13 cellular contexts compared by ENCODE assay signal in the genomic region with DNA sequence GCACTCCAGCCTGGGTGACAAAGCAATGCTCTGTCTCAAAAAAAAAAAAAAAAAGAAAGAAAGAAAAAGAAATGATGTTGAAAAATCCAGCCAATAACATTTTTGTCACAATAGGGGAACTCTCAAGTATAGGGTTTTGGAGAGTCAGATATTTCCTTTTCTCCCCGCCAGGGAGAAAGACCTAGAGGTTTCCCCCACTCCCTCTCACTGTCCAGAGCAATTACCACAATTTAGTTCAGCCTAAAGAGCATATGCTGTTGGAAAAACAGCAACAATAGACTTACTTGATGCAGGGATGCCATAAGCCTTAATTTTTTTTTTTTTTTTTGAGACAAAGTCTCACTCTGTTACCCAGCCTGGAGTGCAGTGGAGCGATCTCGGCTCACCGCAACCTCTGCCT. TPM values are rescaled to one million over a fixed set of nuclear protein-coding genes. Genes with fewer than 3 reads are reported as not detected.
A peak's percentile ranks its signal among the peaks of the same experiment; 100 is the strongest.
DNase-seq lines count a peak whose midpoint lies in the region; ATAC-seq and TF ChIP-seq lines count a peak whose summit lies in the region.
"Had no signal": no experiment of that assay in that cellular context is flagged by ENCODE, and none has a peak within 500 bp of the region (broad histone marks: within the 10 kb centered on the region; RNA-seq: fewer than 3 reads in every experiment).

No MANE protein-coding gene starts in this region.

- H3K27ac ChIP-seq in OCI-LY1 (ENCODE audit: low read depth, low read length, poor library complexity, severe bottlenecking) (peak overlapping the region; percentile 99), dorsolateral prefrontal cortex (peak overlapping the region in 39 of 59 donors; percentile 6 to 98 (median 91)), thoracic aorta (peak overlapping the region; percentile 95 to 96)

- H2AFZ ChIP-seq in OCI-LY1 (ENCODE audit: low read length) = no peak overlapping the region

- intact Hi-C loops in dorsolateral prefrontal cortex (cut with DNase I) = loop anchor here (2.0 to 5.0 kb wide), 2 partner anchors 207 to 949 kb away; a partner anchor contains a TSS

- no peak for TF ChIP-seq CTCF in OCI-LY1 (IDR thresholded peaks at IDR 0.05; ENCODE audit: low read length)
- TF ChIP-seq CTCF in dorsolateral prefrontal cortex (IDR thresholded peaks at IDR 0.05 in 54 of 56, conservative IDR thresholded peaks at IDR 0.05 in 2 of 56; ENCODE audit: low read depth in 1 of 56, partially characterized antibody in 56 of 56) = no peak
- TF ChIP-seq CTCF in thoracic aorta (IDR thresholded peaks at IDR 0.05) = no peak
- TF ChIP-seq CTCF in progenitor cell of endocrine pancreas (IDR thresholded peaks at IDR 0.05; ENCODE audit: unreplicated experiment) = no peak

- H3K9me3 ChIP-seq in OCI-LY1 (ENCODE audit: low read length) (no peaks in the 10 kb centered on the region), thoracic aorta (no peaks in the 10 kb centered on the region)
- H3K9me3 ChIP-seq: thyroid gland had no signal

- H3K4me3 Mint-ChIP-seq in activated CD8-positive, alpha-beta memory T cell treated with anti-CD3 and anti-CD28 coated beads, Interleukin-2, amount 10 ng/mL, durations not matched to agents 7 days and 5 days = no peak overlapping the region
- no peak overlapping the region for H3K4me3 Mint-ChIP-seq in progenitor cell of endocrine pancreas (ENCODE audit: low read depth)

- H3K27ac Mint-ChIP-seq in activated CD8-positive, alpha-beta memory T cell treated with anti-CD3 and anti-CD28 coated beads, Interleukin-2, amount 10 ng/mL, durations not matched to agents 7 days and 5 days = peak overlapping the region; percentile 78
- no peak overlapping the region for H3K27ac Mint-ChIP-seq in progenitor cell of endocrine pancreas

- H3K9me2 ChIP-seq in OCI-LY1 (ENCODE audit: low read depth, low read length) = no peaks in the 10 kb centered on the region

- H3K27me3 Mint-ChIP-seq in activated CD8-positive, alpha-beta memory T cell treated with anti-CD3 and anti-CD28 coated beads, Interleukin-2, amount 10 ng/mL, durations not matched to agents 7 days and 5 days = no peaks in the 10 kb centered on the region
- no peaks in the 10 kb centered on the region for H3K27me3 Mint-ChIP-seq in progenitor cell of endocrine pancreas

- H3K4me3 ChIP-seq in OCI-LY1 (ENCODE audit: low read depth, low read length, poor library complexity, severe bottlenecking) = peak overlapping the region; percentile 68
- H3K4me3 ChIP-seq in dorsolateral prefrontal cortex = peak overlapping the region in 1 of 59 donors; percentile 8
- H3K4me3 ChIP-seq in thoracic aorta = no peak overlapping the region
- H3K4me3 ChIP-seq: thyroid gland had no signal

- no peaks in the 10 kb centered on the region for H3K9me3 Mint-ChIP-seq in activated CD8-positive, alpha-beta memory T cell treated with anti-CD3 and anti-CD28 coated beads, Interleukin-2, amount 10 ng/mL, durations not matched to agents 7 days and 5 days (ENCODE audit: low read depth)
- no peaks in the 10 kb centered on the region for H3K9me3 Mint-ChIP-seq in progenitor cell of endocrine pancreas (ENCODE audit: low read depth)

- no peaks in the 10 kb centered on the region for H3K27me3 ChIP-seq in OCI-LY1 (ENCODE audit: insufficient read depth, low read length)
- H3K27me3 ChIP-seq in dorsolateral prefrontal cortex = no peaks in the 10 kb centered on the region
- no peaks in the 10 kb centered on the region for H3K27me3 ChIP-seq in thoracic aorta (replicated peaks; ENCODE audit: insufficient read depth)
- H3K27me3 ChIP-seq: thyroid gland had no signal

- no peaks in the 10 kb centered on the region; the same call in 1 of the 2 replicates for H4K20me1 ChIP-seq in OCI-LY1 (ENCODE audit: insufficient read depth, low read length)

- peaks cover 14% of the 10 kb centered on the region for H3F3A ChIP-seq in OCI-LY1 (ENCODE audit: insufficient read depth, low read length)

- no peak for DNase-seq in activated CD8-positive, alpha-beta memory T cell treated with anti-CD3 and anti-CD28 coated beads, Interleukin-2, amount 10 ng/mL, durations not matched to agents 7 days and 5 days
- DNase-seq in activated CD8-positive, alpha-beta memory T cell treated with anti-CD3 and anti-CD28 coated beads for 24 hours = no peak
- DNase-seq in dorsolateral prefrontal cortex (no peak), thoracic aorta (ENCODE audit: low spot score) (no peak), OCI-M1 (lab: John Stamatoyannopoulos, UW) (no peak), OCI-M2 (lab: John Stamatoyannopoulos, UW; ENCODE audit: unreplicated experiment) (no peak), progenitor cell of endocrine pancreas (ENCODE audit: low spot score, unreplicated experiment) (no peak)
- DNase-seq: activated CD4-positive, alpha-beta T cell treated with anti-CD3 and anti-CD28 coated beads, Interleukin-2, amount 50 U/mL, for 1 hour; anterior cingulate cortex; hypothalamus; NCI-H524 treated with DMSO at 0.1 percent for 48 hours; thyroid gland had no signal

- peak overlapping the region; percentile 90 for H3K4me2 ChIP-seq in OCI-LY1 (ENCODE audit: low read length)

- peaks cover 20% of the 10 kb centered on the region for H3K36me3 Mint-ChIP-seq in activated CD8-positive, alpha-beta memory T cell treated with anti-CD3 and anti-CD28 coated beads, Interleukin-2, amount 10 ng/mL, durations not matched to agents 7 days and 5 days
- H3K36me3 Mint-ChIP-seq in progenitor cell of endocrine pancreas (ENCODE audit: insufficient read depth) = no peaks in the 10 kb centered on the region

- CTCF ChIA-PET in activated CD8-positive, alpha-beta memory T cell treated with anti-CD3 and anti-CD28 coated beads, Interleukin-2, amount 10 ng/mL, durations not matched to agents 7 days and 5 days (lab: Charles Lee) = no interaction called here

- H3K4me1 Mint-ChIP-seq in activated CD8-positive, alpha-beta memory T cell treated with anti-CD3 and anti-CD28 coated beads, Interleukin-2, amount 10 ng/mL, durations not matched to agents 7 days and 5 days = peaks cover 37% of the 10 kb centered on the region
- peaks cover 13% of the 10 kb centered on the region for H3K4me1 Mint-ChIP-seq in progenitor cell of endocrine pancreas (ENCODE audit: low read depth)

- peaks cover 47% of the 10 kb centered on the region for H3K79me2 ChIP-seq in OCI-LY1 (ENCODE audit: insufficient read depth, low read length)

- peaks cover 12% of the 10 kb centered on the region; the same call in 1 of the 2 replicates for H3K36me3 ChIP-seq in OCI-LY1 (ENCODE audit: insufficient read depth, low read length)
- H3K36me3 ChIP-seq in thoracic aorta = no peaks in the 10 kb centered on the region
- H3K36me3 ChIP-seq: thyroid gland had no signal

- peak overlapping the region; percentile 82 for H3K9ac ChIP-seq in OCI-LY1 (ENCODE audit: low read length)

- H3K4me1 ChIP-seq in OCI-LY1 (ENCODE audit: insufficient read depth, low read length, severe bottlenecking) (peaks cover 52% of the 10 kb centered on the region), thoracic aorta (ENCODE audit: control insufficient read depth in 1 of 2, low read depth in 2 of 2) (peaks cover 34 to 73% of the 10 kb centered on the region in 2 donors)

- no peak for ATAC-seq in activated CD8-positive, alpha-beta memory T cell treated with anti-CD3 and anti-CD28 coated beads, Interleukin-2, amount 10 ng/mL, durations not matched to agents 7 days and 5 days
- no peak for ATAC-seq in thoracic aorta (ENCODE audit: insufficient number of reproducible peaks, low FRiP score, low read depth)

RNA-seq across cellular contexts. Expression of a gene that starts 3.0 kb away (rescaled TPM):
- 10 to 100 TPM; 18.4 to 22.6 TPM for total RNA-seq in activated CD8-positive, alpha-beta memory T cell treated with anti-CD3 and anti-CD28 coated beads, Interleukin-2, amount 10 ng/mL, durations not matched to agents 7 days and 5 days
- total RNA-seq in dorsolateral prefrontal cortex (10 to 100 TPM; 14.5 to 24.0 (median 19.2) TPM), thoracic aorta (10 to 100 TPM; 44.5 to 49.4 TPM), progenitor cell of endocrine pancreas (24.2 and 25.1 TPM in 2 replicates)
